In genomic region chr10:102676916-102677315, GRCh38 we compare ENCODE assay signal across 14 cellular contexts. TPM values are rescaled to one million over a fixed set of nuclear protein-coding genes. Genes with fewer than 3 reads are reported as not detected.
DNase-seq lines count a peak whose midpoint lies in the region; ATAC-seq and TF ChIP-seq lines count a peak whose summit lies in the region.
"Had no signal": no experiment of that assay in that cellular context is flagged by ENCODE, and none has a peak within 500 bp of the region (broad histone marks: within the 10 kb centered on the region; RNA-seq: fewer than 3 reads in every experiment).

No MANE protein-coding gene starts in this region.

- no peaks in the 10 kb centered on the region for H3K9me3 ChIP-seq in AG04450 (ENCODE audit: control insufficient read depth, insufficient read depth, low read length)
- H3K9me3 ChIP-seq in KOPT-K1 (ENCODE audit: insufficient read depth, low read length, poor library complexity, severe bottlenecking) = no peaks in the 10 kb centered on the region
- no peaks in the 10 kb centered on the region for H3K9me3 ChIP-seq in gastroesophageal sphincter
- no peaks in the 10 kb centered on the region for H3K9me3 ChIP-seq in prostate gland
- H3K9me3 ChIP-seq: BE2C, pancreas had no signal

- peak overlapping the region; percentile 92 for H3K27ac ChIP-seq in AG04450 (ENCODE audit: low read depth, low read length)
- peak overlapping the region; percentile 81 for H3K27ac ChIP-seq in KOPT-K1 (ENCODE audit: low read depth, low read length, poor library complexity, severe bottlenecking)
- peak overlapping the region in 3 of 4 donors; percentile 20 to 78 (median 64) for H3K27ac ChIP-seq in gastroesophageal sphincter
- peak overlapping the region; percentile 52 to 68 for H3K27ac ChIP-seq in prostate gland

- peak overlapping the region; percentile 17; the same call in 1 of the 2 replicates for H3K4me3 ChIP-seq in AG04450 (ENCODE audit: low read depth, low read length)
- no peak overlapping the region for H3K4me3 ChIP-seq in gastroesophageal sphincter
- no peak overlapping the region for H3K4me3 ChIP-seq in prostate gland
- H3K4me3 ChIP-seq: pancreas had no signal

- H3K4me3 Mint-ChIP-seq in immature natural killer cell = no peak overlapping the region
- H3K4me3 Mint-ChIP-seq: H9 had no signal

- 80 to 83% methylated on average over 1 of the region's 4 CpGs for WGBS in gastroesophageal sphincter (ENCODE audit: low coverage in 1 of 2), 2 donors
- 64% methylated on average over 4 of the region's 4 CpGs for WGBS in prostate gland

- CTCF ChIA-PET in AG04450 (lab: Charles Lee) = interaction anchor here (0.6 to 3.0 kb wide), 7 partner anchors 10 to 284 kb away, joined by 3 to 21 read pairs (median 4); partner anchors contain the start of gene SUFU

- ATAC-seq in gastroesophageal sphincter = no peak
- ATAC-seq in GM21528 (IDR thresholded peaks at IDR 0.05; ENCODE audit: low FRiP score, unreplicated experiment) = no peak

- H3K4me1 ChIP-seq in gastroesophageal sphincter = peaks cover 4 to 71% (median 42%) of the 10 kb centered on the region in 3 donors
- peaks cover 21% of the 10 kb centered on the region for H3K4me1 ChIP-seq in prostate gland (replicated peaks)

- H3K27ac Mint-ChIP-seq in immature natural killer cell = peak overlapping the region in 2 of 6 donors; percentile 17 to 21
- H3K27ac Mint-ChIP-seq: activated naive CD8-positive, alpha-beta T cell treated with anti-CD3 and anti-CD28 coated beads, Interleukin-2, amount 10 ng/mL, durations not matched to agents 7 days and 5 days had no signal

- no peak for TF ChIP-seq CTCF in AG04450 (IDR thresholded peaks at IDR 0.05; ENCODE audit: low read depth, low read length)
- TF ChIP-seq CTCF in gastroesophageal sphincter (IDR thresholded peaks at IDR 0.05) = no peak
- TF ChIP-seq CTCF in prostate gland (IDR thresholded peaks at IDR 0.05) = no peak

- H3K4me1 Mint-ChIP-seq in immature natural killer cell = peaks cover 44 to 56% of the 10 kb centered on the region in 2 donors

- peaks cover 3 to 12% (median 5%) of the 10 kb centered on the region in 3 donors for H3K27me3 Mint-ChIP-seq in immature natural killer cell (ENCODE audit: low read depth in 3 of 3)
- H3K27me3 Mint-ChIP-seq: activated naive CD8-positive, alpha-beta T cell treated with anti-CD3 and anti-CD28 coated beads, Interleukin-2, amount 10 ng/mL, durations not matched to agents 7 days and 5 days had no signal

- intact Hi-C loops in prostate gland (cut with DNase I) = no loop called here

- TF ChIP-seq EP300 in gastroesophageal sphincter (IDR thresholded peaks at IDR 0.05) = no peak

- no peak for DNase-seq in AG04450 (ENCODE audit: low read depth, low spot score)
- DNase-seq in prostate gland (ENCODE audit: low spot score) = no peak
- DNase-seq in stimulated activated CD4-positive, alpha-beta T cell treated with anti-CD3 and anti-CD28 coated beads, Interleukin-1b, Interleukin-23, amount 100 ng/mL, for 48 hours = no peak
- no peak for DNase-seq in immature natural killer cell
- no peak for DNase-seq in amniotic stem cell (lab: John Stamatoyannopoulos, UW)
- DNase-seq: activated CD4-positive, alpha-beta T cell treated with anti-CD3 and anti-CD28 coated beads, Interleukin-2, amount 50 U/mL, for 48 hours; activated naive CD8-positive, alpha-beta T cell treated with anti-CD3 and anti-CD28 coated beads, Interleukin-2, amount 10 ng/mL, durations not matched to agents 7 days and 5 days; BE2C; H9; NCI-H524 treated with DMSO at 0.1 percent for 48 hours had no signal

- 0 out of 2 replicates have a peak, but pooled peaks cover under 1% of the 10 kb centered on the region for H3K36me3 ChIP-seq in KOPT-K1 (ENCODE audit: insufficient read depth, low read length)
- peaks cover 0 to 8% of the 10 kb centered on the region in 2 donors for H3K36me3 ChIP-seq in gastroesophageal sphincter
- no peaks in the 10 kb centered on the region for H3K36me3 ChIP-seq in prostate gland
- H3K36me3 ChIP-seq: pancreas had no signal

- no peaks in the 10 kb centered on the region for H3K9me3 Mint-ChIP-seq in immature natural killer cell
- H3K9me3 Mint-ChIP-seq: activated naive CD8-positive, alpha-beta T cell treated with anti-CD3 and anti-CD28 coated beads, Interleukin-2, amount 10 ng/mL, durations not matched to agents 7 days and 5 days; H9 had no signal

- POLR2A ChIA-PET in AG04450 (lab: Yijun Ruan, JAX) = interaction anchor here (0.6 to 6.5 kb wide), 11 partner anchors 13 to 198 kb away, joined by 3 to 71 read pairs (median 7); partner anchors contain the start of genes ARL3, SFXN2, TRIM8 and WBP1L

- H3K27me3 ChIP-seq in AG04450 (ENCODE audit: control insufficient read depth, insufficient read depth, low read length) (no peaks in the 10 kb centered on the region), gastroesophageal sphincter (no peaks in the 10 kb centered on the region), prostate gland (replicated peaks; ENCODE audit: insufficient read depth) (no peaks in the 10 kb centered on the region)
- H3K27me3 ChIP-seq: BE2C, pancreas had no signal

- H3K36me3 Mint-ChIP-seq in immature natural killer cell = peaks cover 0 to under 1% (median under 1%) of the 10 kb centered on the region in 3 donors

- TF ChIP-seq POLR2A in gastroesophageal sphincter (IDR thresholded peaks at IDR 0.05) (no peak), prostate gland (IDR thresholded peaks at IDR 0.05) (no peak)

RNA-seq across cellular contexts. Expression of gene TRIM8, which starts 32.6 kb away (rescaled TPM):
- polyA plus RNA-seq in AG04450 (2011; rRNA removed) (66.8 and 80.9 TPM in 2 replicates), immature natural killer cell (10 to 100 TPM; 30.5 to 78.8 (median 39.2) TPM)
- polyA minus RNA-seq in AG04450 (2011; rRNA and poly(A)+ RNA removed) = 52.9 and 60.1 TPM in 2 replicates
- total RNA-seq in gastroesophageal sphincter (100 to 1,000 TPM in 3 of 4 donors, 10 to 100 TPM in 1; 96.7 to 171 (median 131) TPM), prostate gland (100 to 1,000 TPM; 148 to 222 TPM)

RNA-seq across cellular contexts. Expression of gene ARL3, which starts 37.3 kb away (rescaled TPM):
- 16.5 and 19.2 TPM in 2 replicates for polyA plus RNA-seq in AG04450 (2011; rRNA removed)
- polyA minus RNA-seq in AG04450 (2011; rRNA and poly(A)+ RNA removed) = 4.9 and 6.3 TPM in 2 replicates
- total RNA-seq in gastroesophageal sphincter = 1 to 10 TPM; 7.1 to 9.8 (median 9.1) TPM
- total RNA-seq in prostate gland = 1 to 10 TPM; 8.0 to 8.5 TPM
- 1 to 10 TPM; 2.6 to 3.9 (median 3.6) TPM for polyA plus RNA-seq in immature natural killer cell

RNA-seq across cellular contexts. Expression of gene SFXN2, which starts 37.5 kb away (rescaled TPM):
- 6.5 and 7.2 TPM in 2 replicates for polyA plus RNA-seq in AG04450 (2011; rRNA removed)
- 11.3 and 13.1 TPM in 2 replicates for polyA minus RNA-seq in AG04450 (2011; rRNA and poly(A)+ RNA removed)
- 1 to 10 TPM in 2 of 4 donors, under 1 TPM in 2; 0.45 to 3.2 (median 1.2) TPM for total RNA-seq in gastroesophageal sphincter
- 10 to 100 TPM; 16.4 to 26.6 TPM for total RNA-seq in prostate gland
- polyA plus RNA-seq in immature natural killer cell = 1 to 10 TPM; 4.9 to 9.6 (median 7.9) TPM

Comparison
In these comparisons a context has a peak if more than half of its experiments do, and no peak if none do; other contexts are left out.
1. RNA of gene SFXN2, which starts 37.5 kb away (total RNA-seq): 16.4 to 26.6 TPM in prostate gland; 0.45 to 3.2 TPM in gastroesophageal sphincter; every median in the first group is over 4 times any median in the second.
2. Peak in every context shown above with its lines, with median percentiles within 50 percentile points of each other: H3K27ac ChIP-seq.